ENCODE assay signal across 18 cellular contexts in the genomic region with DNA sequence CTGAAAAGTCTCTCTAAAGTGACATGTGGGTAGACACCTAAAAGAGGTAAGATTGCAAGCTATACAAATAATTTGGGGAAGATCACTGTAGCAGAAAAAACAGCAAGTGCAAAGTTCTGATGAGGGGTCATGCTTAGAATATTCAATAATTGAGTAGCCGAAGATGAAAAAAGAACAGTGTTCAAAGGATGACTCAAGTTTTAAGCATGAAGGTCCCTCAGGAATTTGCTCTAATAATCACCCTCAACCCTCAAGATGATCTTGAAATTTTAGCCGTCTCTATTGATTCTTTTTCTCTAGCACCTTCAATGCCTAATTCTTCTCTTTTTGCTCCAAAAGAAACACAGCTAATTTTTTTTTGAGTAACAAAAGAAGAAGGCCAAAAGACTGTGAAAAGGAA.
A peak's percentile ranks its signal among the peaks of the same experiment; 100 is the strongest.
DNase-seq lines count a peak whose midpoint lies in the region; ATAC-seq and TF ChIP-seq lines count a peak whose summit lies in the region.
"Had no signal": no experiment of that assay in that cellular context is flagged by ENCODE, and none has a peak within 500 bp of the region (broad histone marks: within the 10 kb centered on the region; RNA-seq: fewer than 3 reads in every experiment).

No MANE protein-coding gene starts in this region.

- DNase-seq in COLO829 (ENCODE audit: low spot score) = peak; percentile 25
- peak; percentile 23 for DNase-seq in HT1080 (ENCODE audit: low read depth)
- peak; percentile 11 for DNase-seq in brain microvascular endothelial cell
- DNase-seq in kidney tubule cell (ENCODE audit: low spot score) = peak; percentile 63
- DNase-seq in thyroid gland = no peak
- no peak for DNase-seq in activated CD4-positive, alpha-beta T cell treated with anti-CD3 and anti-CD28 coated beads for 36 hours
- DNase-seq in LoVo (ENCODE audit: low spot score) = no peak
- DNase-seq: CD8-positive, alpha-beta memory T cell; H7; NCI-H1048; NCI-H510A treated with DMSO at 0.1 percent for 48 hours; NCI-H82; PC-9 had no signal

- H3K36me3 ChIP-seq in brain microvascular endothelial cell (replicated peaks) (no peaks in the 10 kb centered on the region), thyroid gland (no peaks in the 10 kb centered on the region)
- H3K36me3 ChIP-seq: BLaER1 treated with 17β-estradiol and CSF1 and Interleukin-3, amounts not matched to agents 10 nM and 100 nM; SJSA1 had no signal

- H3K9me3 ChIP-seq in thyroid gland = no peaks in the 10 kb centered on the region
- H3K9me3 ChIP-seq: SJSA1 had no signal

- no peaks in the 10 kb centered on the region for H3K36me3 Mint-ChIP-seq in activated CD4-positive, alpha-beta T cell treated with anti-CD3 and anti-CD28 coated beads for 36 hours (ENCODE audit: low read depth)
- H3K36me3 Mint-ChIP-seq: CD8-positive, alpha-beta memory T cell had no signal

- TF ChIP-seq CTCF in brain microvascular endothelial cell (IDR thresholded peaks at IDR 0.05; ENCODE audit: low read depth, low read length, missing control alignments) (no peak), thyroid gland (IDR thresholded peaks at IDR 0.05) (no peak)

- in situ Hi-C loops in brain microvascular endothelial cell (cut with HindIII; ENCODE audit: low pct_ligation_motif_present, low sequenced_read_pairs) = loop anchor here (25.0 kb wide), 1 partner anchor 187 kb away; a partner anchor contains a TSS

- ATAC-seq in HG03571 (IDR thresholded peaks at IDR 0.05; ENCODE audit: unreplicated experiment) = no peak
- ATAC-seq in activated CD4-positive, alpha-beta T cell treated with anti-CD3 and anti-CD28 coated beads for 36 hours = no peak
- ATAC-seq: K562 had no signal

- no peaks in the 10 kb centered on the region for H3K27me3 Mint-ChIP-seq in activated CD4-positive, alpha-beta T cell treated with anti-CD3 and anti-CD28 coated beads for 36 hours
- H3K27me3 Mint-ChIP-seq: CD8-positive, alpha-beta memory T cell had no signal

- H3K27ac Mint-ChIP-seq in activated CD4-positive, alpha-beta T cell treated with anti-CD3 and anti-CD28 coated beads for 36 hours = no peak overlapping the region
- H3K27ac Mint-ChIP-seq: CD8-positive, alpha-beta memory T cell had no signal

- H3K9me3 Mint-ChIP-seq in activated CD4-positive, alpha-beta T cell treated with anti-CD3 and anti-CD28 coated beads for 36 hours (ENCODE audit: low read depth) = no peaks in the 10 kb centered on the region

- no peak overlapping the region for H3K27ac ChIP-seq in brain microvascular endothelial cell
- no peak overlapping the region for H3K27ac ChIP-seq in thyroid gland
- H3K27ac ChIP-seq: BLaER1 treated with 17β-estradiol and CSF1 and Interleukin-3, amounts not matched to agents 10 nM and 100 nM; HL-60; PC-9; SJSA1 had no signal

- no peaks in the 10 kb centered on the region for H3K4me1 Mint-ChIP-seq in activated CD4-positive, alpha-beta T cell treated with anti-CD3 and anti-CD28 coated beads for 36 hours
- H3K4me1 Mint-ChIP-seq: CD8-positive, alpha-beta memory T cell had no signal

- H3K27me3 ChIP-seq in brain microvascular endothelial cell (replicated peaks) = no peaks in the 10 kb centered on the region
- no peaks in the 10 kb centered on the region for H3K27me3 ChIP-seq in thyroid gland
- H3K27me3 ChIP-seq: BLaER1 treated with 17β-estradiol and CSF1 and Interleukin-3, amounts not matched to agents 10 nM and 100 nM; SJSA1 had no signal

- CTCF ChIA-PET in activated CD4-positive, alpha-beta T cell treated with anti-CD3 and anti-CD28 coated beads for 36 hours (lab: Charles Lee) = no interaction called here

- H3K4me1 ChIP-seq in thyroid gland = no peaks in the 10 kb centered on the region
- H3K4me1 ChIP-seq: BLaER1 treated with 17β-estradiol and CSF1 and Interleukin-3, amounts not matched to agents 10 nM and 100 nM; SJSA1 had no signal

- intact Hi-C loops in thyroid gland (cut with DNase I) = no loop called here
- intact Hi-C loops in activated CD4-positive, alpha-beta T cell treated with anti-CD3 and anti-CD28 coated beads for 36 hours (cut with DNase I, micrococcal nuclease) = no loop called here

- H3K4me3 ChIP-seq in brain microvascular endothelial cell (ENCODE audit: low read depth, low read length) (no peak overlapping the region), thyroid gland (replicated peaks in 1 of 3) (no peak overlapping the region)
- H3K4me3 ChIP-seq: BLaER1 treated with 17β-estradiol and CSF1 and Interleukin-3, amounts not matched to agents 10 nM and 100 nM; K562; PC-9; SJSA1 had no signal

- H3K4me3 Mint-ChIP-seq in activated CD4-positive, alpha-beta T cell treated with anti-CD3 and anti-CD28 coated beads for 36 hours = no peak overlapping the region
- H3K4me3 Mint-ChIP-seq: CD8-positive, alpha-beta memory T cell had no signal

- POLR2A ChIA-PET in activated CD4-positive, alpha-beta T cell treated with anti-CD3 and anti-CD28 coated beads for 36 hours (lab: Charles Lee) = no interaction called here

- WGBS in thyroid gland, 2 donors = 45 to 57% methylated on average over 2 of the region's 2 CpGs

- TF ChIP-seq POLR2A in thyroid gland (IDR thresholded peaks at IDR 0.05) = no peak

Comparison
In these comparisons a context has a peak if more than half of its experiments do, and no peak if none do; other contexts are left out.
1. DNase-seq: peak in COLO829 (single experiment), HT1080 (single experiment), brain microvascular endothelial cell (single experiment) and kidney tubule cell (single experiment); none in thyroid gland (0 of 2), activated CD4-positive, alpha-beta T cell treated with anti-CD3 and anti-CD28 coated beads for 36 hours (single experiment) and LoVo (single experiment).